In genomic region chr9:90032296-90033029, GRCh38 we compare ENCODE assay signal across 17 cellular contexts.
"Had no signal": no experiment of that assay in that cellular context is flagged by ENCODE, and none has a peak within 500 bp of the region (broad histone marks: within the 10 kb centered on the region; RNA-seq: fewer than 3 reads in every experiment).

No MANE protein-coding gene starts in this region.

- H3K4me1 ChIP-seq: breast epithelium, gastroesophageal sphincter, tibial nerve had no signal

- H3K36me3 ChIP-seq: breast epithelium, gastroesophageal sphincter, neutrophil, tibial nerve had no signal

- H3K27ac ChIP-seq: gastroesophageal sphincter, neutrophil, tibial nerve had no signal

- H3K27me3 ChIP-seq: breast epithelium, gastroesophageal sphincter, neutrophil, tibial nerve had no signal

- H3K9me3 ChIP-seq: breast epithelium, gastroesophageal sphincter, mucosa of descending colon, neutrophil, tibial nerve had no signal

- DNase-seq: activated CD4-positive, CD25-positive, alpha-beta regulatory T cell treated with anti-CD3 and anti-CD28 coated beads, Interleukin-2, amount 50 U/mL, for 72 hours; activated naive CD4-positive, alpha-beta T cell treated with Interleukin-2 at 50 U/mL for 16 hours; activated naive CD8-positive, alpha-beta T cell treated with anti-CD3 and anti-CD28 coated beads, Interleukin-2, amount 50 U/mL, for 24 hours; aorta; left cardiac atrium; mucosa of descending colon; naive thymus-derived CD8-positive, alpha-beta T cell; stimulated activated CD4-positive, alpha-beta T cell treated with anti-CD3 and anti-CD28 coated beads, Interleukin-2, amount 100 ng/mL, for 48 hours; stimulated activated naive CD4-positive, alpha-beta T cell treated with Interleukin-2 at 50 U/mL for 16 hours; substantia nigra; T-helper 9 cell had no signal

- H3K4me3 ChIP-seq: breast epithelium, gastroesophageal sphincter, lung, mucosa of descending colon, tibial nerve had no signal

- ATAC-seq: activated naive CD8-positive, alpha-beta T cell treated with anti-CD3 and anti-CD28 coated beads, Interleukin-2, amount 50 U/mL, for 24 hours; activated T-helper 17 cell treated with anti-CD3 and anti-CD28 coated beads, Interleukin-2, amount 50 U/mL, for 72 hours; gastroesophageal sphincter; left cardiac atrium; mucosa of descending colon; naive thymus-derived CD8-positive, alpha-beta T cell had no signal
